ENCODE assay signal across 11 cellular contexts in the genomic region with DNA sequence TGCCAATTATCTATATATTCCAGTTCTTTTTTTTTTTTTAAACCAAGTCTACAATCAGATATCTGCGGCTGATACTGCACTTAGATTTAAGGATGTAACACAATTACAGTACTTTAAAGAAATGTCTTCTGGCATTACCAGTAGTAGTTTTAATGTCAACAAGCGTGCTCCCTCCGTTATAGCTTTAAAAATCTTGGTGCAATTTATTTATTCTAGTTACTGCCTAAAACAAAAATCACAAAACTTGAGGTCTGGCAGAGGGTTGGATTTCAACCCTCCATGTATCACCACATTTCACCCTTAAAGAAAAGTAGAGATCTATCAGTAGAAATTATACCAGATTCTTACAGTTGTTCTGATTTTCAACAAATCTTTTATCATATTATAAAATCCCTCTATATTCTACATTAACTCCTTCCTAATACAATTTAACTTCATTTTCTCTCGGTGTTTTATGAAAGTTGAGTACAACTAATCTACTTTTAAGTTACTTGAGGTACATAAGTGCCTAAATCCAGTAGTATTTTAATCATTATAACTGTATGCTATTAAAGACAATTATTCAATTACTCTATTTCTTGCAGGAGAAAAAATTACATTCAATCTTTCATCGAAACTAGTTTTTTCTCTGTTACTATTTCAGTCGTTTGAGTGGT. TPM values are rescaled to one million over a fixed set of nuclear protein-coding genes. Genes with fewer than 3 reads are reported as not detected.
A peak's percentile ranks its signal among the peaks of the same experiment; 100 is the strongest.
DNase-seq lines count a peak whose midpoint lies in the region; ATAC-seq, FAIRE-seq and TF ChIP-seq lines count a peak whose summit lies in the region.
"Had no signal": no experiment of that assay in that cellular context is flagged by ENCODE, and none has a peak within 500 bp of the region (broad histone marks: within the 10 kb centered on the region; RNA-seq: fewer than 3 reads in every experiment).

No MANE protein-coding gene starts in this region.

- no peaks in the 10 kb centered on the region for H3K9me3 ChIP-seq in A549

- H3K4me3 ChIP-seq in A549, result peak overlapping the region; percentile 90
- H3K4me3 ChIP-seq in GM12875 (ENCODE audit: low read depth, low read length), result peak overlapping the region; percentile 15

- peaks cover 10% of the 10 kb centered on the region for H3K27me3 Mint-ChIP-seq in activated T-helper 17 cell treated with anti-CD3 and anti-CD28 coated beads, Interleukin-2, amount 50 U/mL, for 72 hours
- H3K27me3 Mint-ChIP-seq in mesothelial cell of epicardium (ENCODE audit: low read depth), result no peaks in the 10 kb centered on the region

- H3K9me3 Mint-ChIP-seq in activated T-helper 17 cell treated with anti-CD3 and anti-CD28 coated beads, Interleukin-2, amount 50 U/mL, for 72 hours, result no peaks in the 10 kb centered on the region
- no peaks in the 10 kb centered on the region for H3K9me3 Mint-ChIP-seq in mesothelial cell of epicardium
- H3K9me3 Mint-ChIP-seq: endodermal cell had no signal

- TF ChIP-seq RAD21 in A549 (conservative IDR thresholded peaks at IDR 0.05 in 1 of 2, IDR thresholded peaks at IDR 0.05 in 1 of 2), result no peak

- H3K27ac ChIP-seq in A549, result peak overlapping the region; percentile 86 to 89

- POLR2A ChIA-PET in A549 (lab: Yijun Ruan, JAX), result interaction anchor here (0.7 to 1.4 kb wide), 3 partner anchors 21 to 46 kb away, joined by 3 read pairs; no protein-coding TSS in a partner anchor

- no peak for TF ChIP-seq EP300 in A549 (IDR thresholded peaks at IDR 0.05)

- intact Hi-C loops in left colon (cut with DNase I, micrococcal nuclease), result no loop called here

- CTCF ChIA-PET in A549 (lab: Yijun Ruan, JAX), result interaction anchor here (0.9 to 1.9 kb wide), 5 partner anchors 36 to 121 kb away, joined by 3 to 7 read pairs (median 5); no protein-coding TSS in a partner anchor

- DNase-seq in A549 (ENCODE audit: low read depth in 1 of 2, low spot score in 1 of 2) (no peak), mesothelial cell of epicardium (ENCODE audit: low spot score in 2 of 2, unreplicated experiment in 2 of 2) (no peak), NCI-H1048 (lab: John Stamatoyannopoulos, UW) (no peak), GM12891 (ENCODE audit: insufficient read length, low spot score) (no peak), left colon (no peak)
- DNase-seq in stimulated activated CD4-positive, alpha-beta T cell treated with anti-CD3 and anti-CD28 coated beads, Interleukin-4, amount 100 ng/mL, for 24 hours, result no peak
- DNase-seq: endodermal cell, H7, NCI-H2081 treated with DMSO at 0.1 percent for 48 hours had no signal

- H3K4me1 ChIP-seq in A549, result peaks cover 64% of the 10 kb centered on the region

- WGBS in A549 (ENCODE audit: missing lambda C conversion rate), result 9% methylated on average over 6 of the region's 6 CpGs

- no peak for ATAC-seq in A549
- ATAC-seq in activated T-helper 17 cell treated with anti-CD3 and anti-CD28 coated beads, Interleukin-2, amount 50 U/mL, for 72 hours (replicated peaks), result no peak
- ATAC-seq in left colon, result no peak

- FAIRE-seq in A549 (lab: Jason Lieb, UNC) (no peak), GM12891 (lab: Jason Lieb, UNC) (no peak)

- TF ChIP-seq POLR2A in A549 (IDR thresholded peaks at IDR 0.05; ENCODE audit: low read length) (no peak), GM12891 (IDR thresholded peaks at IDR 0.05; ENCODE audit: low read depth, low read length) (no peak)

- peaks cover 14% of the 10 kb centered on the region for H3K4me1 Mint-ChIP-seq in activated T-helper 17 cell treated with anti-CD3 and anti-CD28 coated beads, Interleukin-2, amount 50 U/mL, for 72 hours
- peaks cover 40% of the 10 kb centered on the region for H3K4me1 Mint-ChIP-seq in mesothelial cell of epicardium

- peaks cover 24% of the 10 kb centered on the region for H3K36me3 Mint-ChIP-seq in activated T-helper 17 cell treated with anti-CD3 and anti-CD28 coated beads, Interleukin-2, amount 50 U/mL, for 72 hours (ENCODE audit: low read depth)
- H3K36me3 Mint-ChIP-seq in mesothelial cell of epicardium, result no peaks in the 10 kb centered on the region

- peak overlapping the region; percentile 77 for H3K4me2 ChIP-seq in A549

- TF ChIP-seq CTCF in A549 (IDR thresholded peaks at IDR 0.05) (no peak), GM12875 (IDR thresholded peaks at IDR 0.05; ENCODE audit: borderline replicate concordance, insufficient read depth, low read depth, low read length) (no peak), mesothelial cell of epicardium (IDR thresholded peaks at IDR 0.05; ENCODE audit: unreplicated experiment) (no peak)

- H3K4me3 Mint-ChIP-seq in activated T-helper 17 cell treated with anti-CD3 and anti-CD28 coated beads, Interleukin-2, amount 50 U/mL, for 72 hours, result peak overlapping the region; percentile 97
- H3K4me3 Mint-ChIP-seq in mesothelial cell of epicardium, result peak overlapping the region; percentile 43

- H3K27ac Mint-ChIP-seq in activated T-helper 17 cell treated with anti-CD3 and anti-CD28 coated beads, Interleukin-2, amount 50 U/mL, for 72 hours, result peak overlapping the region; percentile 84
- peak overlapping the region; percentile 76 for H3K27ac Mint-ChIP-seq in mesothelial cell of epicardium
- H3K27ac Mint-ChIP-seq: endodermal cell had no signal

TF ChIP-seq in A549, 52 proteins besides CTCF, POLR2A, EP300 and RAD21 (continues in another document):
- 0 out of 2 replicates have a peak, but pooled peaks have one; percentile 46 for TF ChIP-seq HOXB5 (CRISPR knock-in tag; IDR thresholded peaks at IDR 0.05)
- peak; percentile 43; the same call in 1 of the 2 replicates for TF ChIP-seq HOXA7 (CRISPR knock-in tag; IDR thresholded peaks at IDR 0.05)
- TF ChIP-seq, protein P1, sequence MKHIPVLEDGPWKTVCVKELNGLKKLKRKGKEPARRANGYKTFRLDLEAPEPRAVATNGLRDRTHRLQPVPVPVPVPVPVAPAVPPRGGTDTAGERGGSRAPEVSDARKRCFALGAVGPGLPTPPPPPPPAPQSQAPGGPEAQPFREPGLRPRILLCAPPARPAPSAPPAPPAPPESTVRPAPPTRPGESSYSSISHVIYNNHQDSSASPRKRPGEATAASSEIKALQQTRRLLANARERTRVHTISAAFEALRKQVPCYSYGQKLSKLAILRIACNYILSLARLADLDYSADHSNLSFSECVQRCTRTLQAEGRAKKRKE (CRISPR knock-in tag; IDR thresholded peaks at IDR 0.05; ENCODE audit: low read depth), result no peak
- TF ChIP-seq HEYL (CRISPR knock-in tag; IDR thresholded peaks at IDR 0.05), result no peak
- peak; percentile 24; the same call in 1 of the 2 replicates for TF ChIP-seq ZSCAN20 (CRISPR knock-in tag; IDR thresholded peaks at IDR 0.05)
- TF ChIP-seq, protein P2, sequence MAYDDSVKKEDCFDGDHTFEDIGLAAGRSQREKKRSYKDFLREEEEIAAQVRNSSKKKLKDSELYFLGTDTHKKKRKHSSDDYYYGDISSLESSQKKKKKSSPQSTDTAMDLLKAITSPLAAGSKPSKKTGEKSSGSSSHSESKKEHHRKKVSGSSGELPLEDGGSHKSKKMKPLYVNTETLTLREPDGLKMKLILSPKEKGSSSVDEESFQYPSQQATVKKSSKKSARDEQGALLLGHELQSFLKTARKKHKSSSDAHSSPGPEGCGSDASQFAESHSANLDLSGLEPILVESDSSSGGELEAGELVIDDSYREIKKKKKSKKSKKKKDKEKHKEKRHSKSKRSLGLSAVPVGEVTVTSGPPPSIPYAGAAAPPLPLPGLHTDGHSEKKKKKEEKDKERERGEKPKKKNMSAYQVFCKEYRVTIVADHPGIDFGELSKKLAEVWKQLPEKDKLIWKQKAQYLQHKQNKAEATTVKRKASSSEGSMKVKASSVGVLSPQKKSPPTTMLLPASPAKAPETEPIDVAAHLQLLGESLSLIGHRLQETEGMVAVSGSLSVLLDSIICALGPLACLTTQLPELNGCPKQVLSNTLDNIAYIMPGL (CRISPR knock-in tag; IDR thresholded peaks at IDR 0.05; ENCODE audit: borderline replicate concordance), result peak; percentile 2; the same call in 1 of the 2 replicates

TF ChIP-seq in GM12891, 5 proteins besides CTCF, POLR2A, EP300 and RAD21:
- TF ChIP-seq POU2F2 (IDR thresholded peaks at IDR 0.05; ENCODE audit: low read depth, low read length) (no peak), POLR2AphosphoS5 (IDR thresholded peaks at IDR 0.05; ENCODE audit: low read depth, low read length) (no peak), PAX5 (IDR thresholded peaks at IDR 0.05; ENCODE audit: insufficient read depth, low read length, severe bottlenecking) (no peak), SPI1 (IDR thresholded peaks at IDR 0.05; ENCODE audit: low read depth, low read length) (no peak), TAF1 (IDR thresholded peaks at IDR 0.05; ENCODE audit: low read depth, low read length) (no peak)

RNA-seq across cellular contexts. Expression of a gene that starts 2.0 kb away (rescaled TPM):
- polyA plus RNA-seq in A549 (2011; rRNA removed) (26.8 and 28.5 TPM in 2 replicates), A549 (2017; fragmentation: RNase III; extraction: RNeasy Plus Mini Kit Qiagen cat#74134 plus additional on column Dnase treatment) (5.8 to 6.8 TPM (median 6.5 TPM) in 3 replicates)
- 1.6 and 1.9 TPM in 2 replicates for polyA plus RNA-seq in A549 (2012; cell fraction: cytosol; rRNA removed)
- polyA plus RNA-seq in A549 (2012; cell fraction: nucleus; rRNA removed), result 3.7 and 5.4 TPM in 2 replicates
- polyA minus RNA-seq in A549 (2011; rRNA and poly(A)+ RNA removed), result 59.6 and 63.3 TPM in 2 replicates
- 10 to 100 TPM; 35.1 to 84.8 TPM for total RNA-seq in activated T-helper 17 cell treated with anti-CD3 and anti-CD28 coated beads, Interleukin-2, amount 50 U/mL, for 72 hours
- total RNA-seq in mesothelial cell of epicardium (44.4 to 48.6 TPM (median 46.4 TPM) in 3 replicates), left colon (10 to 100 TPM; 22.6 to 31.0 TPM)
- polyA plus RNA-seq in GM12891 (2012; ENCODE audit: low read depth, missing spikeins), result 3.6 TPM
